In the genomic region with DNA sequence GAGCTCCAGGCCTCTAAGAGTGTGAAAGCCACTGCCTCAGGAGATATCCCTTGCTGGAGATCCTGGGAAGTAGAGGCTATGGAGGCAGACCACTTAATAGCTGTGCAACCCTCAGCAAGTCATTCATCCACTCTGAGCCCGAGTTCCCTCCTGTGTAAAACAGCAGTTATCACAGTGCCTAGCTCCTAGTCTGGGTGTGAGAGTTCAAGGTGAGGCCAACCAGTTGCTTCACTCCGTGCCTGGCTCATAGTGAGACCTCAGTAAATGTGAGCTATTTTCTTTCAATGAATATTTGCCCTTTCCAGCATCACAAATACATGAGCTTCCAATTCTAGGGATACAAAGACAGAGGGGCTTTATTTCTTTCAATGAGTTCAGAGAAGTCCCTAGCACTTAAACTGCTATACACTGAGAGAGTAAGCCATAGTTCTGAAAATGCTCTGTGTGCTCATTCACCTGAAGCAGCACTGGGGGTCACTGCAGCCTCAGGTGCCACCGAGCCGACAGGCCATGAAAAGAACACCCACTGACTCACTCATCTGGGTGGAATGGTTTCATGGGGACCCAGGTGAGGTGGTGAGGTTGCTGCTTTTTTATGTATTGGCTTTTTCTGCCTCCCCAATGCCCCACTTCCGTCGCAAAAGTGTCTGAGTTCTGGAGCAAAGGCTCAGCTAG, we compare ENCODE assay signal across 1 cellular context.
TF ChIP-seq lines count a peak whose summit lies in the region.

No MANE protein-coding gene starts in this region.

TF ChIP-seq in SK-N-SH, 30 proteins besides CTCF, POLR2A, EP300 and RAD21 (continued from another document):
- TF ChIP-seq, protein P1, sequence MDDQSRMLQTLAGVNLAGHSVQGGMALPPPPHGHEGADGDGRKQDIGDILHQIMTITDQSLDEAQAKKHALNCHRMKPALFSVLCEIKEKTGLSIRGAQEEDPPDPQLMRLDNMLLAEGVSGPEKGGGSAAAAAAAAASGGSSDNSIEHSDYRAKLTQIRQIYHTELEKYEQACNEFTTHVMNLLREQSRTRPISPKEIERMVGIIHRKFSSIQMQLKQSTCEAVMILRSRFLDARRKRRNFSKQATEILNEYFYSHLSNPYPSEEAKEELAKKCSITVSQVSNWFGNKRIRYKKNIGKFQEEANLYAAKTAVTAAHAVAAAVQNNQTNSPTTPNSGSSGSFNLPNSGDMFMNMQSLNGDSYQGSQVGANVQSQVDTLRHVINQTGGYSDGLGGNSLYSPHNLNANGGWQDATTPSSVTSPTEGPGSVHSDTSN (IDR thresholded peaks at IDR 0.05) = no peak
- TF ChIP-seq SMC3 (IDR thresholded peaks at IDR 0.05; ENCODE audit: low read depth, low read length) = peak; percentile 13; the same call in 1 of the 2 replicates
